ENCODE assay signal across 14 cellular contexts in the genomic region with DNA sequence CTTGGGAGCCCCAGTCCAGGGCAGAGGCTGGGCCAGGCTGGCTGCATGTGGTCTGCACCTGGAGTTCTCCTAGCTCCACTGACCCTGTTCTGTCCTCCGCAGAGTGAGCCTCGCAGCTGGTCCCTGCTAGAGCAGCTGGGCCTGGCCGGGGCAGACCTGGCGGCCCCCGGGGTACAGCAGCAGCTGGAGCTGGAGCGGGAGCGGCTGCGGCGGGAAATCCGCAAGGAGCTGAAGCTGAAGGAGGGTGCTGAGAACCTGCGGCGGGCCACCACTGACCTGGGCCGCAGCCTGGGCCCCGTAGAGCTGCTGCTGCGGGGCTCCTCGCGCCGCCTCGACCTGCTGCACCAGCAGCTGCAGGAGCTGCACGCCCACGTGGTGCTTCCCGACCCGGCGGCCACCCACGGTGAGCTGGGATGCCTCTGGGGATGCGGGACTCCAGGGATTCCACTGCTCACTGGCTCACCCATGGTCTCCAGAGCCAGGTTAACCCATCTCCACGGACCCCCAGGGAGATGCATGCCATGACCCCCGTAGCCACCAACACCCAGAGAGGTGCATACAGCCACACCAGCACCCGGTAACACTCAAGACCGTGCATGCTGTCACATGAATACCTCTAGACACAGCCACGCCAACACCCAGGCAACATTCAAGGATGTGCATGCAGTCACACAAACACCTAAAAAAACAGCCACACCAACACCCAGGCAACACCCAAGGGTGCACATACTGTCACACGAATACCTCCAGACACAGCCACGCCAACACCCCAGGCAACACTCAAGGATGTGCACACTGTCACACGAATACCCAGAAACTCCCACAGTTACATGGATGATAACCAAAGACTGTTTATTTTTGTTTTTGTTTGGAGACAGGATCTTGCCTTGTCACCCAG. TPM values are rescaled to one million over a fixed set of nuclear protein-coding genes. Genes with fewer than 3 reads are reported as not detected.
DNase-seq lines count a peak whose midpoint lies in the region; ATAC-seq and TF ChIP-seq lines count a peak whose summit lies in the region.
"Had no signal": no experiment of that assay in that cellular context is flagged by ENCODE, and none has a peak within 500 bp of the region (broad histone marks: within the 10 kb centered on the region; RNA-seq: fewer than 3 reads in every experiment).

No MANE protein-coding gene starts in this region.

- no peaks in the 10 kb centered on the region for H3K27me3 ChIP-seq in BLaER1
- H3K27me3 ChIP-seq in GM06990 (replicated peaks; ENCODE audit: control insufficient read depth, insufficient read depth, low read length): no peaks in the 10 kb centered on the region
- H3K27me3 ChIP-seq in mesenchymal stem cell (ENCODE audit: control insufficient read depth in 1 of 2, insufficient read depth in 1 of 2, low read length in 2 of 2): no peaks in the 10 kb centered on the region
- no peaks in the 10 kb centered on the region for H3K27me3 ChIP-seq in adrenal gland
- H3K27me3 ChIP-seq: brain microvascular endothelial cell had no signal

- TF ChIP-seq CTCF in GM06990 (IDR thresholded peaks at IDR 0.05; ENCODE audit: insufficient read depth, low read length, poor library complexity, severe bottlenecking): no peak
- no peak for TF ChIP-seq CTCF in adrenal gland (IDR thresholded peaks at IDR 0.05)
- no peak for TF ChIP-seq CTCF in RWPE1 (conservative IDR thresholded peaks at IDR 0.05; ENCODE audit: low read depth)

- peak overlapping the region; percentile 51 for H4K8ac ChIP-seq in mesenchymal stem cell (ENCODE audit: low read length)

- H3K4me2 ChIP-seq in BLaER1 (peak overlapping the region; percentile 99), mesenchymal stem cell (ENCODE audit: low read length, poor library complexity, severe bottlenecking) (no peak overlapping the region)

- no peak for TF ChIP-seq POLR2A in adrenal gland (IDR thresholded peaks at IDR 0.05)

- no peak for ATAC-seq in activated CD8-positive, alpha-beta T cell treated with anti-CD3 and anti-CD28 coated beads, Interleukin-2, amount 10 ng/mL, durations not matched to agents 7 days and 5 days
- no peak for ATAC-seq in HG02884 (IDR thresholded peaks at IDR 0.05; ENCODE audit: unreplicated experiment)

- peak overlapping the region in 1 of 2 experiments; percentile 18 for H3K18ac ChIP-seq in mesenchymal stem cell (ENCODE audit: low read depth in 1 of 2, low read length in 2 of 2)

- no peak overlapping the region for H2BK5ac ChIP-seq in mesenchymal stem cell (ENCODE audit: low read depth, low read length, poor library complexity, severe bottlenecking)

- H3K9me3 ChIP-seq in BLaER1 (no peaks in the 10 kb centered on the region), mesenchymal stem cell (ENCODE audit: control insufficient read depth, low read length) (no peaks in the 10 kb centered on the region), adrenal gland (replicated peaks in 1 of 3) (no peaks in the 10 kb centered on the region)

- H3K27ac ChIP-seq in BLaER1 (peak overlapping the region; percentile 89), mesenchymal stem cell (ENCODE audit: low read length, poor library complexity, severe bottlenecking) (no peak overlapping the region), adrenal gland (no peak overlapping the region), RWPE1 (no peak overlapping the region)
- H3K27ac ChIP-seq: C4-2B had no signal

- H3K14ac ChIP-seq in mesenchymal stem cell (ENCODE audit: low read length in 2 of 2): no peak overlapping the region

- no peak overlapping the region for H2BK12ac ChIP-seq in mesenchymal stem cell (ENCODE audit: low read length in 2 of 2)

- no peak overlapping the region for H2BK120ac ChIP-seq in mesenchymal stem cell (ENCODE audit: low read depth, low read length)

- H3K23ac ChIP-seq in mesenchymal stem cell (ENCODE audit: low read length in 2 of 2): no peak overlapping the region

- no peak overlapping the region for H2AK5ac ChIP-seq in mesenchymal stem cell (ENCODE audit: low read length, severe bottlenecking)

- CTCF ChIA-PET in activated CD8-positive, alpha-beta T cell treated with anti-CD3 and anti-CD28 coated beads, Interleukin-2, amount 10 ng/mL, durations not matched to agents 7 days and 5 days (lab: Charles Lee): interaction anchor here (2.7 kb wide), 1 partner anchor 305 kb away, joined by 11 read pairs; a partner anchor contains a TSS
- CTCF ChIA-PET in RWPE1 (lab: Yijun Ruan, JAX): no interaction called here

- peaks cover 28% of the 10 kb centered on the region for H4K20me1 ChIP-seq in BLaER1

- H3K36me3 Mint-ChIP-seq in activated CD8-positive, alpha-beta T cell treated with anti-CD3 and anti-CD28 coated beads, Interleukin-2, amount 10 ng/mL, durations not matched to agents 7 days and 5 days (ENCODE audit: low read depth): peaks cover 48% of the 10 kb centered on the region

- no peak overlapping the region for H3K4ac ChIP-seq in mesenchymal stem cell (ENCODE audit: low read depth in 1 of 2, low read length in 2 of 2)

- H3K27me3 Mint-ChIP-seq in activated CD8-positive, alpha-beta T cell treated with anti-CD3 and anti-CD28 coated beads, Interleukin-2, amount 10 ng/mL, durations not matched to agents 7 days and 5 days (ENCODE audit: low read depth): no peaks in the 10 kb centered on the region
- H3K27me3 Mint-ChIP-seq: progenitor cell of endocrine pancreas had no signal

- peaks cover 28% of the 10 kb centered on the region for H3K79me1 ChIP-seq in mesenchymal stem cell (replicated peaks; ENCODE audit: low read length, poor library complexity, severe bottlenecking)

- no peak overlapping the region for H2BK15ac ChIP-seq in mesenchymal stem cell (ENCODE audit: low read depth, poor library complexity, severe bottlenecking)

- no peaks in the 10 kb centered on the region for H3K9me3 Mint-ChIP-seq in activated CD8-positive, alpha-beta T cell treated with anti-CD3 and anti-CD28 coated beads, Interleukin-2, amount 10 ng/mL, durations not matched to agents 7 days and 5 days (ENCODE audit: insufficient read depth)

- H2AFZ ChIP-seq in mesenchymal stem cell (ENCODE audit: low read depth, low read length): no peak overlapping the region

- DNase-seq in GM06990 (ENCODE audit: extremely low read depth, insufficient read length) (no peak), mesenchymal stem cell (no peak), midbrain (lab: John Stamatoyannopoulos, UW) (no peak), adrenal gland (no peak), RWPE1 (ENCODE audit: low spot score) (no peak)
- no peak for DNase-seq in activated CD8-positive, alpha-beta T cell treated with anti-CD3 and anti-CD28 coated beads, Interleukin-2, amount 10 ng/mL, durations not matched to agents 7 days and 5 days
- DNase-seq: brain microvascular endothelial cell, NCI-H2081 treated with DMSO at 0.1 percent for 48 hours had no signal

- peak overlapping the region; percentile 68; the same call in 1 of the 2 replicates for H3K4me3 ChIP-seq in BLaER1
- H3K4me3 ChIP-seq in GM06990 (replicated peaks; ENCODE audit: low read depth, low read length): peak overlapping the region; percentile 74
- H3K4me3 ChIP-seq in mesenchymal stem cell (ENCODE audit: insufficient read depth in 1 of 2, low read depth in 1 of 2, low read length in 2 of 2): peak overlapping the region in 1 of 2 experiments; percentile 27
- H3K4me3 ChIP-seq in adrenal gland: no peak overlapping the region
- H3K4me3 ChIP-seq: lung had no signal

- H3K9ac ChIP-seq in BLaER1 (peak overlapping the region; percentile 78), mesenchymal stem cell (ENCODE audit: low read length) (no peak overlapping the region)

- POLR2A ChIA-PET in activated CD8-positive, alpha-beta T cell treated with anti-CD3 and anti-CD28 coated beads, Interleukin-2, amount 10 ng/mL, durations not matched to agents 7 days and 5 days (lab: Charles Lee): interaction anchor here (0.6 to 1.6 kb wide), 3 partner anchors 16 to 305 kb away, joined by 3 to 4 read pairs (median 3); a partner anchor contains a TSS
- POLR2A ChIA-PET in RWPE1 (lab: Yijun Ruan, JAX; ENCODE audit: low non-redundant PET): no interaction called here

- peak overlapping the region; percentile 93 for H3K4me3 Mint-ChIP-seq in activated CD8-positive, alpha-beta T cell treated with anti-CD3 and anti-CD28 coated beads, Interleukin-2, amount 10 ng/mL, durations not matched to agents 7 days and 5 days

- peaks cover 74% of the 10 kb centered on the region for H3K36me3 ChIP-seq in BLaER1
- peaks cover 29% of the 10 kb centered on the region for H3K36me3 ChIP-seq in GM06990 (ENCODE audit: control insufficient read depth, insufficient read depth, low read length)
- peaks cover 47 to 55% of the 10 kb centered on the region in 2 experiments for H3K36me3 ChIP-seq in mesenchymal stem cell (ENCODE audit: control insufficient read depth in 1 of 2, insufficient read depth in 2 of 2, low read depth in 1 of 2, low read length in 2 of 2)
- H3K36me3 ChIP-seq in adrenal gland (replicated peaks in 1 of 2): peaks cover 0 to 51% of the 10 kb centered on the region in 2 donors

- no peak overlapping the region for H4K91ac ChIP-seq in mesenchymal stem cell (ENCODE audit: low read length)

- intact Hi-C loops in adrenal gland (cut with DNase I): no loop called here

- H3K4me1 Mint-ChIP-seq in activated CD8-positive, alpha-beta T cell treated with anti-CD3 and anti-CD28 coated beads, Interleukin-2, amount 10 ng/mL, durations not matched to agents 7 days and 5 days (ENCODE audit: low read depth): peaks cover 44% of the 10 kb centered on the region

- whole genome bisulfite sequencing in mesenchymal stem cell: 92% methylated on average over 33 of the region's 34 CpGs
- 83 to 94% (median 88%) methylated on average over 9 to 34 of the region's 34 CpGs for WGBS in adrenal gland, 4 donors

- H3K27ac Mint-ChIP-seq in activated CD8-positive, alpha-beta T cell treated with anti-CD3 and anti-CD28 coated beads, Interleukin-2, amount 10 ng/mL, durations not matched to agents 7 days and 5 days: peak overlapping the region; percentile 63
- H3K27ac Mint-ChIP-seq: progenitor cell of endocrine pancreas had no signal

- H3K4me1 ChIP-seq in BLaER1: peaks cover 35% of the 10 kb centered on the region
- peaks cover 12% of the 10 kb centered on the region for H3K4me1 ChIP-seq in mesenchymal stem cell (ENCODE audit: control insufficient read depth, insufficient read depth, low read depth, low read length)
- H3K4me1 ChIP-seq in adrenal gland (replicated peaks in 1 of 2): peaks cover 11 to 28% of the 10 kb centered on the region in 2 donors

RNA-seq across cellular contexts. Expression of a gene that starts 8.2 kb away (rescaled TPM):
- total RNA-seq in activated CD8-positive, alpha-beta T cell treated with anti-CD3 and anti-CD28 coated beads, Interleukin-2, amount 10 ng/mL, durations not matched to agents 7 days and 5 days: 100 to 1,000 TPM; 244 to 263 TPM
- 75.4 TPM for polyA plus RNA-seq in mesenchymal stem cell (2013, experiment 1 of 2)
- polyA plus RNA-seq in mesenchymal stem cell (2013, experiment 2 of 2): 74.2 TPM
- total RNA-seq in adrenal gland: 100 to 1,000 TPM in 7 of 8 donors, 10 to 100 TPM in 1; 97.5 to 184 (median 137) TPM
- polyA plus RNA-seq in adrenal gland: 100 to 1,000 TPM in 2 of 3 donors, 10 to 100 TPM in 1; 27.5 to 209 (median 118) TPM

RNA-seq across cellular contexts. Expression of a gene that starts 22.1 kb away (rescaled TPM):
- 100 to 1,000 TPM; 309 to 313 TPM for total RNA-seq in activated CD8-positive, alpha-beta T cell treated with anti-CD3 and anti-CD28 coated beads, Interleukin-2, amount 10 ng/mL, durations not matched to agents 7 days and 5 days
- polyA plus RNA-seq in mesenchymal stem cell (2013, experiment 1 of 2): 46.7 TPM
- polyA plus RNA-seq in mesenchymal stem cell (2013, experiment 2 of 2): 46.1 TPM
- total RNA-seq in adrenal gland: 10 to 100 TPM; 30.7 to 60.7 (median 40.9) TPM
- polyA plus RNA-seq in adrenal gland: 100 to 1,000 TPM in 2 of 3 donors, 10 to 100 TPM in 1; 26.7 to 262 (median 126) TPM

RNA-seq across cellular contexts. Expression of a gene that starts 33.9 kb away (rescaled TPM):
- total RNA-seq in activated CD8-positive, alpha-beta T cell treated with anti-CD3 and anti-CD28 coated beads, Interleukin-2, amount 10 ng/mL, durations not matched to agents 7 days and 5 days: under 1 TPM; 0.32 to 0.44 TPM
- 1.2 TPM for polyA plus RNA-seq in mesenchymal stem cell (2013, experiment 1 of 2)
- 1.3 TPM for polyA plus RNA-seq in mesenchymal stem cell (2013, experiment 2 of 2)
- 1 to 10 TPM; 2.0 to 9.8 (median 4.0) TPM for total RNA-seq in adrenal gland
- 1 to 10 TPM in 2 of 3 donors, not detected in 1; 1.9 to 4.8 TPM for polyA plus RNA-seq in adrenal gland
- total RNA-seq: LHCN-M2 had no signal

RNA-seq across cellular contexts. Expression of a gene that starts 54.6 kb away (rescaled TPM):
- total RNA-seq in activated CD8-positive, alpha-beta T cell treated with anti-CD3 and anti-CD28 coated beads, Interleukin-2, amount 10 ng/mL, durations not matched to agents 7 days and 5 days: 10 to 100 TPM; 37.9 to 39.3 TPM
- polyA plus RNA-seq in mesenchymal stem cell (2013, experiment 1 of 2): 120 TPM
- 116 TPM for polyA plus RNA-seq in mesenchymal stem cell (2013, experiment 2 of 2)
- total RNA-seq in adrenal gland: 10 to 100 TPM; 52.2 to 69.9 (median 61.2) TPM
- polyA plus RNA-seq in adrenal gland: 10 to 100 TPM; 26.6 to 85.7 (median 74.3) TPM

Comparison
In these comparisons a context has a peak if more than half of its experiments do, and no peak if none do; other contexts are left out.
1. H3K4me3 ChIP-seq: peak in BLaER1 (single experiment) and GM06990 (single experiment); none in adrenal gland (0 of 4).
2. RNA of a gene that starts 22.1 kb away (total RNA-seq): 309 to 313 TPM in activated CD8-positive, alpha-beta T cell treated with anti-CD3 and anti-CD28 coated beads, Interleukin-2, amount 10 ng/mL, durations not matched to agents 7 days and 5 days; 30.7 to 60.7 TPM in adrenal gland; every median in the first group is over 4 times any median in the second.